Comparison of ENCODE assay signal across 8 cellular contexts in genomic region chr3:9395570-9396300, GRCh38. TPM values are rescaled to one million over a fixed set of nuclear protein-coding genes. Genes with fewer than 3 reads are reported as not detected.
DNase-seq lines count a peak whose midpoint lies in the region; ATAC-seq and TF ChIP-seq lines count a peak whose summit lies in the region.

No MANE protein-coding gene starts in this region.

- H3K27me3 ChIP-seq in GM23248 (replicated peaks; ENCODE audit: insufficient read depth): no peaks in the 10 kb centered on the region

- H3K4me3 ChIP-seq in GM23248 (peak overlapping the region; percentile 79), fibroblast of the aortic adventitia (ENCODE audit: low read depth, low read length) (peak overlapping the region; percentile 85), skeletal muscle cell (ENCODE audit: low read depth, low read length) (peak overlapping the region; percentile 76)

- TF ChIP-seq CTCF in fibroblast of the aortic adventitia (IDR thresholded peaks at IDR 0.05; ENCODE audit: insufficient read depth, low read length): no peak

- peaks cover 62% of the 10 kb centered on the region for H3K36me3 Mint-ChIP-seq in T-helper 2 cell treated with Interferon-gamma antibody and Interleukin-4, amounts not matched to agents 5 μg/mL and 100 μg/mL, for 36 hours (ENCODE audit: low read depth)

- ATAC-seq in GM18909 (IDR thresholded peaks at IDR 0.05; ENCODE audit: poor library complexity, unreplicated experiment): no peak

- H3K9ac ChIP-seq in GM23248: peak overlapping the region; percentile 96

- H3K9me3 ChIP-seq in GM23248 (ENCODE audit: low read depth): no peaks in the 10 kb centered on the region

- no peaks in the 10 kb centered on the region for H3K9me3 Mint-ChIP-seq in T-helper 2 cell treated with Interferon-gamma antibody and Interleukin-4, amounts not matched to agents 5 μg/mL and 100 μg/mL, for 36 hours

- no peaks in the 10 kb centered on the region for H3K9me2 ChIP-seq in GM23248 (ENCODE audit: insufficient read depth)

- H3K4me1 Mint-ChIP-seq in T-helper 2 cell treated with Interferon-gamma antibody and Interleukin-4, amounts not matched to agents 5 μg/mL and 100 μg/mL, for 36 hours (ENCODE audit: low read depth): peaks cover 44% of the 10 kb centered on the region

- H3F3A ChIP-seq in GM23248 (ENCODE audit: insufficient read depth): peaks cover 68% of the 10 kb centered on the region

- H3K4me1 ChIP-seq in GM23248 (ENCODE audit: insufficient read depth): peaks cover 46% of the 10 kb centered on the region

- peaks cover 20% of the 10 kb centered on the region for H4K20me1 ChIP-seq in GM23248 (ENCODE audit: insufficient read depth)

- peaks cover 43% of the 10 kb centered on the region for H3K36me3 ChIP-seq in GM23248 (ENCODE audit: low read depth)

- 2% methylated on average over 15 of the region's 15 CpGs for WGBS in GM23248 (ENCODE audit: low coverage in 1 of 2, low lambda C conversion rate in 2 of 2, missing lambda C conversion rate in 2 of 2), 2 experiments

- no peak overlapping the region for H2AFZ ChIP-seq in GM23248

- H3K4me2 ChIP-seq in GM23248 (ENCODE audit: unreplicated experiment): peak overlapping the region; percentile 96

- in situ Hi-C loops in GM23248 (cut with MboI): no loop called here

- DNase-seq in GM23248 (peak; percentile 48), fibroblast of the aortic adventitia (ENCODE audit: low read depth) (no peak), skeletal muscle cell (ENCODE audit: low read depth) (no peak), foreskin melanocyte (no peak), UCSD-AML1 (lab: John Stamatoyannopoulos, UW; ENCODE audit: unreplicated experiment) (no peak), SW480 (ENCODE audit: low spot score) (no peak)
- no peak for DNase-seq in T-helper 2 cell treated with Interferon-gamma antibody and Interleukin-4, amounts not matched to agents 5 μg/mL and 100 μg/mL, for 36 hours (ENCODE audit: low spot score)

- peaks cover 85% of the 10 kb centered on the region for H3K79me2 ChIP-seq in GM23248 (ENCODE audit: insufficient read depth)

- peak overlapping the region; percentile 99 for H3K27ac ChIP-seq in GM23248

- H3K27ac Mint-ChIP-seq in T-helper 2 cell treated with Interferon-gamma antibody and Interleukin-4, amounts not matched to agents 5 μg/mL and 100 μg/mL, for 36 hours: peak overlapping the region; percentile 96

- H3K4me3 Mint-ChIP-seq in T-helper 2 cell treated with Interferon-gamma antibody and Interleukin-4, amounts not matched to agents 5 μg/mL and 100 μg/mL, for 36 hours: peak overlapping the region; percentile 95

- no peaks in the 10 kb centered on the region for H3K27me3 Mint-ChIP-seq in T-helper 2 cell treated with Interferon-gamma antibody and Interleukin-4, amounts not matched to agents 5 μg/mL and 100 μg/mL, for 36 hours (ENCODE audit: low read depth)

RNA-seq across cellular contexts. Expression of gene SETD5, which starts 1.7 kb away (rescaled TPM):
- 45.0 and 62.0 TPM in 2 replicates for total RNA-seq in GM23248 (2014; rRNA removed; shearing (Covaris generic))
- 31.7 and 35.0 TPM in 2 replicates for polyA plus RNA-seq in GM23248 (2016; fragmentation: Nextera tagmentation; extraction: Ambion mirVana)
- total RNA-seq in fibroblast of the aortic adventitia (ENCODE audit: low replicate concordance): 62.1 and 80.2 TPM in 2 replicates

RNA-seq across cellular contexts. Expression of gene THUMPD3, which starts 32.9 kb away (rescaled TPM):
- total RNA-seq in GM23248 (2014; rRNA removed; shearing (Covaris generic)): 38.9 and 41.7 TPM in 2 replicates
- 27.9 and 28.5 TPM in 2 replicates for polyA plus RNA-seq in GM23248 (2016; fragmentation: Nextera tagmentation; extraction: Ambion mirVana)
- 31.6 and 48.3 TPM in 2 replicates for total RNA-seq in fibroblast of the aortic adventitia (ENCODE audit: low replicate concordance)
